9 cellular contexts compared by ENCODE assay signal in genomic region chr2:160387558-160388262, GRCh38.
A peak's percentile ranks its signal among the peaks of the same experiment; 100 is the strongest.
DNase-seq lines count a peak whose midpoint lies in the region; ATAC-seq and TF ChIP-seq lines count a peak whose summit lies in the region.
"Had no signal": no experiment of that assay in that cellular context is flagged by ENCODE, and none has a peak within 500 bp of the region (broad histone marks: within the 10 kb centered on the region; RNA-seq: fewer than 3 reads in every experiment).

No MANE protein-coding gene starts in this region.

- H3K9me3 ChIP-seq in right cardiac atrium (ENCODE audit: control insufficient read depth, low read length) = no peaks in the 10 kb centered on the region
- no peaks in the 10 kb centered on the region for H3K9me3 ChIP-seq in spleen

- H3K27me3 ChIP-seq in right cardiac atrium (ENCODE audit: control insufficient read depth, insufficient read depth) = no peaks in the 10 kb centered on the region
- no peaks in the 10 kb centered on the region for H3K27me3 ChIP-seq in spleen (replicated peaks in 1 of 7)

- TF ChIP-seq CTCF in HFF-Myc (IDR thresholded peaks at IDR 0.05; ENCODE audit: low read depth, low read length, missing control alignments) (no peak), spleen (IDR thresholded peaks at IDR 0.05 in 8 of 11, conservative IDR thresholded peaks at IDR 0.05 in 3 of 11) (no peak)

- H3K27ac ChIP-seq in right cardiac atrium (ENCODE audit: low read length) (peak overlapping the region; percentile 97), spleen (peak overlapping the region; percentile 54 to 90 (median 88))
- H3K27ac ChIP-seq: SK-N-MC had no signal

- no peaks in the 10 kb centered on the region for H3K36me3 ChIP-seq in spleen

- intact Hi-C loops in right cardiac atrium (cut with DNase I) = no loop called here
- intact Hi-C loops in spleen (cut with DNase I; ENCODE audit: low total_unique reads) = no loop called here

- H3K4me1 ChIP-seq in right cardiac atrium (ENCODE audit: control insufficient read depth, insufficient read depth, low read length) = peaks cover 30% of the 10 kb centered on the region
- peaks cover 48 to 100% (median 92%) of the 10 kb centered on the region in 6 donors for H3K4me1 ChIP-seq in spleen

- 21% methylated on average over 3 of the region's 3 CpGs for WGBS in right cardiac atrium
- 56 to 67% (median 58%) methylated on average over 3 of the region's 3 CpGs for WGBS in spleen, 5 donors

- DNase-seq in HFF-Myc (ENCODE audit: extremely low read depth, low read depth) = peak; percentile 83
- peak; percentile 90 for DNase-seq in amniotic epithelial cell (ENCODE audit: low read depth)
- DNase-seq in right cardiac atrium = peak; percentile 82 to 90 (median 84)
- no peak for DNase-seq in spleen
- no peak for DNase-seq in LoVo (ENCODE audit: low spot score)

- ATAC-seq in right cardiac atrium (peak; percentile 94 to 96), HG03039 (IDR thresholded peaks at IDR 0.05; ENCODE audit: unreplicated experiment) (no peak), GM21529 (IDR thresholded peaks at IDR 0.05; ENCODE audit: unreplicated experiment) (no peak), GM19023 (IDR thresholded peaks at IDR 0.05; ENCODE audit: unreplicated experiment) (no peak)

- TF ChIP-seq POLR2A in spleen (IDR thresholded peaks at IDR 0.05) = no peak

- H3K4me3 ChIP-seq in HFF-Myc (replicated peaks; ENCODE audit: low read depth, low read length) = no peak overlapping the region
- no peak overlapping the region for H3K4me3 ChIP-seq in right cardiac atrium (ENCODE audit: low read length)
- peak overlapping the region in 1 of 8 donors; percentile 48 for H3K4me3 ChIP-seq in spleen
- H3K4me3 ChIP-seq: SK-N-MC had no signal

Comparison
In these comparisons a context has a peak if more than half of its experiments do, and no peak if none do; other contexts are left out.
1. DNase-seq: peak in HFF-Myc (single experiment), amniotic epithelial cell (single experiment) and right cardiac atrium (3 of 3); none in spleen (single experiment) and LoVo (single experiment).
2. ATAC-seq: peak in right cardiac atrium (2 of 2); none in HG03039 (single experiment), GM21529 (single experiment) and GM19023 (single experiment).